12 cellular contexts compared by ENCODE assay signal in genomic region chr9:33136721-33137120, GRCh38. TPM values are rescaled to one million over a fixed set of nuclear protein-coding genes. Genes with fewer than 3 reads are reported as not detected.
DNase-seq lines count a peak whose midpoint lies in the region; ATAC-seq, FAIRE-seq and TF ChIP-seq lines count a peak whose summit lies in the region.
"Had no signal": no experiment of that assay in that cellular context is flagged by ENCODE, and none has a peak within 500 bp of the region (broad histone marks: within the 10 kb centered on the region; RNA-seq: fewer than 3 reads in every experiment).

No MANE protein-coding gene starts in this region.

- WGBS in H9 (ENCODE audit: extremely low coverage, insufficient read length, low lambda C conversion rate) = no CpG with 5 or more reads among the region's 7 CpGs
- 85 to 90% methylated on average over 7 of the region's 7 CpGs for WGBS in pancreas, 2 donors

- H3K79me1 ChIP-seq in H9 (ENCODE audit: insufficient read depth, low read depth, low read length, poor library complexity, severe bottlenecking) = peaks cover 4% of the 10 kb centered on the region

- H4K91ac ChIP-seq in H9 (ENCODE audit: insufficient read length, low read depth, low read length) = no peak overlapping the region

- H2BK12ac ChIP-seq in H9 (ENCODE audit: insufficient read length, low read depth, low read length) = no peak overlapping the region

- H3K27ac Mint-ChIP-seq in activated CD4-positive, alpha-beta T cell treated with anti-CD3 and anti-CD28 coated beads for 36 hours = peak overlapping the region; percentile 3
- H3K27ac Mint-ChIP-seq in H9 = peak overlapping the region in 2 of 3 experiments; percentile 16 to 25; a peak in 2 of 7 replicates
- H3K27ac Mint-ChIP-seq in MCF 10A (ENCODE audit: low read depth, unreplicated experiment) = peak overlapping the region; percentile 10

- no peak overlapping the region for H3K4ac ChIP-seq in H9 (ENCODE audit: low read depth, low read length)

- no peaks in the 10 kb centered on the region for H3K23me2 ChIP-seq in H9 (ENCODE audit: insufficient read length, low read depth, low read length, poor library complexity, severe bottlenecking)

- POLR2A ChIA-PET in activated CD4-positive, alpha-beta T cell treated with anti-CD3 and anti-CD28 coated beads for 36 hours (lab: Charles Lee) = no interaction called here
- POLR2A ChIA-PET in MCF 10A (lab: Yijun Ruan, JAX) = interaction anchor here (0.9 to 14.7 kb wide), 5 partner anchors 8 to 55 kb away, joined by 3 to 242 read pairs (median 8); partner anchors contain the start of gene B4GALT1

- no peak overlapping the region for H3K14ac ChIP-seq in H9 (ENCODE audit: insufficient read depth, low read length)

- peaks cover 17% of the 10 kb centered on the region for H3K36me3 Mint-ChIP-seq in activated CD4-positive, alpha-beta T cell treated with anti-CD3 and anti-CD28 coated beads for 36 hours (ENCODE audit: low read depth)
- H3K36me3 Mint-ChIP-seq in H9 (ENCODE audit: insufficient read depth in 1 of 3, low read depth in 3 of 3) (peaks cover 0 to 2% (median 0%) of the 10 kb centered on the region in 3 experiments; a peak in 1 of 7 replicates), MCF 10A (ENCODE audit: insufficient read depth, unreplicated experiment) (peaks cover 89% of the 10 kb centered on the region)

- no peaks in the 10 kb centered on the region for H3K79me2 ChIP-seq in H9 (ENCODE audit: insufficient read depth, low read length)

- CTCF ChIA-PET in activated CD4-positive, alpha-beta T cell treated with anti-CD3 and anti-CD28 coated beads for 36 hours (lab: Charles Lee) = interaction anchor here (0.7 to 1.7 kb wide), 6 partner anchors 21 to 90 kb away, joined by 3 to 4 read pairs (median 3); no protein-coding TSS in a partner anchor
- CTCF ChIA-PET in MCF 10A (lab: Yijun Ruan, JAX) = no interaction called here

- no peaks in the 10 kb centered on the region for H3K27me3 ChIP-seq in H9 (ENCODE audit: insufficient read depth, low read length)
- H3K27me3 ChIP-seq in skeletal muscle tissue (ENCODE audit: control insufficient read depth in 3 of 3, insufficient read depth in 3 of 3, low read length in 3 of 3) = no peaks in the 10 kb centered on the region
- no peaks in the 10 kb centered on the region for H3K27me3 ChIP-seq in pancreas

- no peak overlapping the region for H2BK120ac ChIP-seq in H9 (ENCODE audit: low read depth, low read length, poor library complexity, severe bottlenecking)

- H3K9me3 ChIP-seq in H9 (ENCODE audit: control insufficient read depth, low read depth, low read length) = no peaks in the 10 kb centered on the region
- H3K9me3 ChIP-seq in skeletal muscle tissue (ENCODE audit: control insufficient read depth in 3 of 3, low read length in 3 of 3) = no peaks in the 10 kb centered on the region
- H3K9me3 ChIP-seq in pancreas = no peaks in the 10 kb centered on the region

- DNase-seq in activated CD4-positive, alpha-beta T cell treated with anti-CD3 and anti-CD28 coated beads for 36 hours = no peak
- no peak for DNase-seq in activated CD4-positive, alpha-beta T cell treated with anti-CD3 and anti-CD28 coated beads for 1 hour
- DNase-seq in H9 (no peak), MCF 10A (ENCODE audit: unreplicated experiment) (no peak), NCI-H2029 treated with DMSO at 0.1 percent for 48 hours (lab: John Stamatoyannopoulos, UW) (no peak), pancreas (no peak), HTR-8/SVneo (ENCODE audit: insufficient read length, low spot score) (no peak)
- DNase-seq: NK-92 treated with Interleukin-12 subunit alpha and Interleukin-12 subunit beta, amount 100 ng/mL, for 24 hours had no signal

- intact Hi-C loops in activated CD4-positive, alpha-beta T cell treated with anti-CD3 and anti-CD28 coated beads for 36 hours (cut with DNase I, micrococcal nuclease) = no loop called here
- intact Hi-C loops in MCF 10A (cut with micrococcal nuclease) (no loop called here), pancreas (cut with DNase I) (no loop called here)

- no TSS peak for BruUV-seq in MCF 10A (replicated peaks; lab: Mats Ljungman, UMichigan)

- no peak overlapping the region for H2BK20ac ChIP-seq in H9 (ENCODE audit: low read depth, low read length, poor library complexity, severe bottlenecking)

- no peak for FAIRE-seq in pancreas (lab: Jason Lieb, UNC)
- FAIRE-seq in HTR-8/SVneo (lab: Jason Lieb, UNC) = no peak
- FAIRE-seq: A204.1, colon had no signal

- H3T11ph ChIP-seq in H9 (ENCODE audit: low read length) = no peak overlapping the region

- H3K18ac ChIP-seq in H9 (ENCODE audit: insufficient read length, low read depth, low read length) = no peak overlapping the region

- no peak overlapping the region for H3K56ac ChIP-seq in H9 (ENCODE audit: insufficient read length, low read depth, low read length)

- no peak overlapping the region for H2BK5ac ChIP-seq in H9 (ENCODE audit: insufficient read length, low read length)

- TF ChIP-seq CTCF in H9 (conservative IDR thresholded peaks at IDR 0.05) (no peak), MCF 10A (IDR thresholded peaks at IDR 0.05; ENCODE audit: unreplicated experiment) (no peak), pancreas (IDR thresholded peaks at IDR 0.05) (no peak)

- H3K27ac ChIP-seq in H9 (ENCODE audit: insufficient read length, low read depth, low read length) (no peak overlapping the region), skeletal muscle tissue (ENCODE audit: low read depth, low read length) (peak overlapping the region; percentile 3), pancreas (no peak overlapping the region)
- H3K27ac ChIP-seq: KMS-11 had no signal

- no peak overlapping the region for H4K8ac ChIP-seq in H9 (replicated peaks; ENCODE audit: insufficient read length, low read depth, low read length)

- no peak overlapping the region for H3K9ac ChIP-seq in H9 (ENCODE audit: extremely low read depth, insufficient read length, low read length)
- H3K9ac ChIP-seq in skeletal muscle tissue (ENCODE audit: low read depth in 1 of 3, low read length in 3 of 3) = no peak overlapping the region
- H3K9ac ChIP-seq: KMS-11 had no signal

- H3K4me1 ChIP-seq in H9 (ENCODE audit: insufficient read depth, low read length) = no peaks in the 10 kb centered on the region
- H3K4me1 ChIP-seq in skeletal muscle tissue (ENCODE audit: control insufficient read depth in 3 of 3, insufficient read depth in 3 of 3, low read length in 3 of 3) = peaks cover 73 to 82% (median 74%) of the 10 kb centered on the region in 3 donors
- peaks cover 15 to 20% (median 16%) of the 10 kb centered on the region in 3 donors for H3K4me1 ChIP-seq in pancreas

- H3K36me3 ChIP-seq in skeletal muscle tissue (ENCODE audit: control insufficient read depth in 3 of 3, insufficient read depth in 3 of 3, low read length in 3 of 3) (peaks cover 4 to 23% (median 7%) of the 10 kb centered on the region in 3 donors), pancreas (peaks cover 0 to 15% (median 0%) of the 10 kb centered on the region in 3 donors)

- H3K4me3 ChIP-seq in skeletal muscle tissue (ENCODE audit: low read length in 3 of 3) (no peak overlapping the region), pancreas (no peak overlapping the region)

- ATAC-seq in activated CD4-positive, alpha-beta T cell treated with anti-CD3 and anti-CD28 coated beads for 36 hours = no peak
- no peak for ATAC-seq in pancreas

- no peak overlapping the region for H2AFZ ChIP-seq in H9 (ENCODE audit: low read length)

- no peak overlapping the region for H2AK5ac ChIP-seq in H9 (ENCODE audit: insufficient read length, low read length)

- H3K4me3 Mint-ChIP-seq in activated CD4-positive, alpha-beta T cell treated with anti-CD3 and anti-CD28 coated beads for 36 hours = no peak overlapping the region
- no peak overlapping the region for H3K4me3 Mint-ChIP-seq in H9
- H3K4me3 Mint-ChIP-seq in MCF 10A (ENCODE audit: unreplicated experiment) = no peak overlapping the region

- no peaks in the 10 kb centered on the region for H3K27me3 Mint-ChIP-seq in activated CD4-positive, alpha-beta T cell treated with anti-CD3 and anti-CD28 coated beads for 36 hours
- no peaks in the 10 kb centered on the region for H3K27me3 Mint-ChIP-seq in H9 (ENCODE audit: low read depth)
- no peaks in the 10 kb centered on the region for H3K27me3 Mint-ChIP-seq in MCF 10A (ENCODE audit: insufficient read depth, unreplicated experiment)

- H3K23ac ChIP-seq in H9 (ENCODE audit: insufficient read length, low read depth, low read length) = no peak overlapping the region

- no peak overlapping the region for H2BK15ac ChIP-seq in H9 (ENCODE audit: low read depth, low read length)

- H4K5ac ChIP-seq in H9 (ENCODE audit: insufficient read length, low read depth, low read length) = no peak overlapping the region

- peaks cover 66% of the 10 kb centered on the region for H3K4me1 Mint-ChIP-seq in activated CD4-positive, alpha-beta T cell treated with anti-CD3 and anti-CD28 coated beads for 36 hours
- peaks cover 13 to 14% of the 10 kb centered on the region in 2 experiments for H3K4me1 Mint-ChIP-seq in H9
- peaks cover 55% of the 10 kb centered on the region for H3K4me1 Mint-ChIP-seq in MCF 10A (ENCODE audit: insufficient read depth, unreplicated experiment)

- no peak overlapping the region for H3K4me2 ChIP-seq in H9 (ENCODE audit: insufficient read depth, insufficient read length, low read length)
- H3K4me2 ChIP-seq: KMS-11 had no signal

- H3K9me3 Mint-ChIP-seq in activated CD4-positive, alpha-beta T cell treated with anti-CD3 and anti-CD28 coated beads for 36 hours (ENCODE audit: low read depth) = no peaks in the 10 kb centered on the region
- H3K9me3 Mint-ChIP-seq in H9 (no peaks in the 10 kb centered on the region; a peak in 1 of 5 replicates), MCF 10A (ENCODE audit: unreplicated experiment) (no peaks in the 10 kb centered on the region)

- H4K20me1 ChIP-seq in H9 (ENCODE audit: control insufficient read depth, insufficient read depth, insufficient read length) = no peaks in the 10 kb centered on the region

RNA-seq across cellular contexts. Expression of gene B4GALT1, which starts 30.4 kb away (rescaled TPM):
- 10 to 100 TPM; 44.5 to 47.1 TPM for total RNA-seq in activated CD4-positive, alpha-beta T cell treated with anti-CD3 and anti-CD28 coated beads for 36 hours
- total RNA-seq in H9 (2021) = 15.3 and 16.1 TPM in 2 replicates
- 155 and 184 TPM in 2 replicates for total RNA-seq in MCF 10A (2022)
- 14.1 TPM for total RNA-seq in skeletal muscle tissue
- total RNA-seq in pancreas = 10 to 100 TPM; 16.1 to 54.2 (median 33.7) TPM
- polyA plus RNA-seq in pancreas = 10 to 100 TPM in 1 of 2 donors, 1 to 10 TPM in 1; 9.7 to 15.5 TPM
